ENCODE assay signal across 26 cellular contexts in the genomic region with DNA sequence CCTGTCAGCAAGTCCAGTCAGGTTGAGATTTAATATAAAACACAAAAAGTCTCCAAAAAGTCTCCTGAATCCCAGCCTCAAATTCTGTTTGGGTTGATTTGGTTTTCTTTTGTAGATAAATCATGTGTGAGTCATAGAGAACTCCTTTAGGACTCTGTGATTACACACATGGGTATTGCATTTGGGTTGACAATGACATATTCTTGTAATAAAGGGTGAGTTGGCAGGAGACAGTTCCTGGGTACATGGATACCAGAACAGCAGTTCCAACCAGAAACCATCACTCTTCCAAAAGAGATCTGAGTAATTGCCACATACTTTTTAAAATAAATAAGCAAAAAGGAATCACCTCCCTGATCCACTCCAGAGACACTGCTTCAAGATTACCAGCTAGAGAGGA. TPM values are rescaled to one million over a fixed set of nuclear protein-coding genes. Genes with fewer than 3 reads are reported as not detected.
DNase-seq lines count a peak whose midpoint lies in the region; ATAC-seq, FAIRE-seq and TF ChIP-seq lines count a peak whose summit lies in the region.
"Had no signal": no experiment of that assay in that cellular context is flagged by ENCODE, and none has a peak within 500 bp of the region (broad histone marks: within the 10 kb centered on the region; RNA-seq: fewer than 3 reads in every experiment).

No MANE protein-coding gene starts in this region.

- peaks cover 4% of the 10 kb centered on the region for H3K27me3 ChIP-seq in astrocyte (ENCODE audit: insufficient read depth, low read length)
- H3K27me3 ChIP-seq: uterus had no signal

- no peaks in the 10 kb centered on the region for H3K36me3 ChIP-seq in astrocyte (ENCODE audit: insufficient read depth, low read length)
- H3K36me3 ChIP-seq: left ventricle myocardium inferior, prostate gland, uterus had no signal

- H3K9me3 ChIP-seq in astrocyte (ENCODE audit: insufficient read depth, low read depth, low read length), result no peaks in the 10 kb centered on the region
- H3K9me3 ChIP-seq: left ventricle myocardium inferior, mucosa of descending colon, prostate gland, uterus had no signal

- no peaks in the 10 kb centered on the region for H3K79me2 ChIP-seq in astrocyte (ENCODE audit: insufficient read depth, low read length)

- H3K4me3 Mint-ChIP-seq in activated naive CD4-positive, alpha-beta T cell treated with anti-CD3 and anti-CD28 coated beads, Interleukin-2, amount 50 U/mL, for 24 hours, result no peak overlapping the region
- H3K4me3 Mint-ChIP-seq in activated naive CD4-positive, alpha-beta T cell treated with anti-CD3 and anti-CD28 coated beads for 36 hours, result no peak overlapping the region
- H3K4me3 Mint-ChIP-seq in HFFc6, result no peak overlapping the region
- H3K4me3 Mint-ChIP-seq in astrocyte (ENCODE audit: unreplicated experiment), result no peak overlapping the region
- no peak overlapping the region for H3K4me3 Mint-ChIP-seq in stimulated activated naive CD8-positive, alpha-beta T cell treated with anti-CD3 and anti-CD28 coated beads, Interleukin-15, amount 100 ng/mL, for 72 hours
- H3K4me3 Mint-ChIP-seq: effector memory CD8-positive, alpha-beta T cell had no signal

- H3K4me1 Mint-ChIP-seq in activated naive CD4-positive, alpha-beta T cell treated with anti-CD3 and anti-CD28 coated beads, Interleukin-2, amount 50 U/mL, for 24 hours, result peaks cover 15% of the 10 kb centered on the region
- H3K4me1 Mint-ChIP-seq in activated naive CD4-positive, alpha-beta T cell treated with anti-CD3 and anti-CD28 coated beads for 36 hours (ENCODE audit: low read depth), result peaks cover 42% of the 10 kb centered on the region
- H3K4me1 Mint-ChIP-seq in HFFc6 (ENCODE audit: low read depth), result no peaks in the 10 kb centered on the region
- no peaks in the 10 kb centered on the region for H3K4me1 Mint-ChIP-seq in astrocyte (ENCODE audit: low read depth, unreplicated experiment)
- peaks cover 42% of the 10 kb centered on the region for H3K4me1 Mint-ChIP-seq in stimulated activated naive CD8-positive, alpha-beta T cell treated with anti-CD3 and anti-CD28 coated beads, Interleukin-15, amount 100 ng/mL, for 72 hours

- no peaks in the 10 kb centered on the region for H3K4me1 ChIP-seq in astrocyte (ENCODE audit: insufficient read depth, low read length)
- H3K4me1 ChIP-seq: left ventricle myocardium inferior, prostate gland, uterus had no signal

- no peak overlapping the region for H3K4me3 ChIP-seq in astrocyte (ENCODE audit: insufficient read depth, low read depth, low read length)
- H3K4me3 ChIP-seq in lower leg skin (ENCODE audit: low read depth, poor library complexity, severe bottlenecking), result no peak overlapping the region
- H3K4me3 ChIP-seq: left ventricle myocardium inferior, mucosa of descending colon, prostate gland, uterus had no signal

- no peak overlapping the region for H3K4me2 ChIP-seq in astrocyte (ENCODE audit: low read length)

- TF ChIP-seq CTCF in HFFc6 (IDR thresholded peaks at IDR 0.05) (no peak), astrocyte (IDR thresholded peaks at IDR 0.05; ENCODE audit: insufficient read depth, low read depth, low read length) (no peak), lower leg skin (IDR thresholded peaks at IDR 0.05) (no peak)

- H3K36me3 Mint-ChIP-seq in activated naive CD4-positive, alpha-beta T cell treated with anti-CD3 and anti-CD28 coated beads, Interleukin-2, amount 50 U/mL, for 24 hours, result peaks cover 2% of the 10 kb centered on the region
- H3K36me3 Mint-ChIP-seq in activated naive CD4-positive, alpha-beta T cell treated with anti-CD3 and anti-CD28 coated beads for 36 hours (ENCODE audit: low read depth), result no peaks in the 10 kb centered on the region
- H3K36me3 Mint-ChIP-seq in HFFc6 (ENCODE audit: low read depth), result no peaks in the 10 kb centered on the region
- H3K36me3 Mint-ChIP-seq in astrocyte (ENCODE audit: low read depth, unreplicated experiment), result no peaks in the 10 kb centered on the region

- H3K9me3 Mint-ChIP-seq in activated naive CD4-positive, alpha-beta T cell treated with anti-CD3 and anti-CD28 coated beads, Interleukin-2, amount 50 U/mL, for 24 hours, result no peaks in the 10 kb centered on the region
- H3K9me3 Mint-ChIP-seq in activated naive CD4-positive, alpha-beta T cell treated with anti-CD3 and anti-CD28 coated beads for 36 hours, result no peaks in the 10 kb centered on the region
- H3K9me3 Mint-ChIP-seq in HFFc6 (no peaks in the 10 kb centered on the region), astrocyte (ENCODE audit: unreplicated experiment) (no peaks in the 10 kb centered on the region)
- no peaks in the 10 kb centered on the region for H3K9me3 Mint-ChIP-seq in stimulated activated naive CD8-positive, alpha-beta T cell treated with anti-CD3 and anti-CD28 coated beads, Interleukin-15, amount 100 ng/mL, for 72 hours
- H3K9me3 Mint-ChIP-seq: effector memory CD8-positive, alpha-beta T cell had no signal

- H3K9ac ChIP-seq in astrocyte (ENCODE audit: low read length), result no peak overlapping the region

- peak overlapping the region; percentile 37 for H3K27ac Mint-ChIP-seq in activated naive CD4-positive, alpha-beta T cell treated with anti-CD3 and anti-CD28 coated beads, Interleukin-2, amount 50 U/mL, for 24 hours
- no peak overlapping the region for H3K27ac Mint-ChIP-seq in activated naive CD4-positive, alpha-beta T cell treated with anti-CD3 and anti-CD28 coated beads for 36 hours
- H3K27ac Mint-ChIP-seq in HFFc6 (no peak overlapping the region), astrocyte (ENCODE audit: unreplicated experiment) (no peak overlapping the region)
- no peak overlapping the region for H3K27ac Mint-ChIP-seq in stimulated activated naive CD8-positive, alpha-beta T cell treated with anti-CD3 and anti-CD28 coated beads, Interleukin-15, amount 100 ng/mL, for 72 hours
- H3K27ac Mint-ChIP-seq: effector memory CD8-positive, alpha-beta T cell had no signal

- intact Hi-C loops in activated naive CD4-positive, alpha-beta T cell treated with anti-CD3 and anti-CD28 coated beads for 36 hours (cut with micrococcal nuclease), result loop anchor here (1.0 kb wide), 1 partner anchor 36 kb away; no protein-coding TSS in a partner anchor
- intact Hi-C loops in lower leg skin (cut with DNase I; ENCODE audit: low total_unique reads), result no loop called here

- H3K27ac ChIP-seq in astrocyte (ENCODE audit: low read depth, low read length), result no peak overlapping the region
- H3K27ac ChIP-seq: left ventricle myocardium inferior, prostate gland, uterus had no signal

- no peak overlapping the region for H2AFZ ChIP-seq in astrocyte (ENCODE audit: low read depth, low read length)

- TF ChIP-seq POLR2A in lower leg skin (IDR thresholded peaks at IDR 0.05), result no peak

- CTCF ChIA-PET in activated naive CD4-positive, alpha-beta T cell treated with anti-CD3 and anti-CD28 coated beads for 36 hours (lab: Charles Lee), result interaction anchor here (2.1 kb wide), 1 partner anchor 9 kb away, joined by 10 read pairs; a partner anchor contains a TSS

- no peaks in the 10 kb centered on the region for H3K27me3 Mint-ChIP-seq in activated naive CD4-positive, alpha-beta T cell treated with anti-CD3 and anti-CD28 coated beads, Interleukin-2, amount 50 U/mL, for 24 hours
- no peaks in the 10 kb centered on the region for H3K27me3 Mint-ChIP-seq in activated naive CD4-positive, alpha-beta T cell treated with anti-CD3 and anti-CD28 coated beads for 36 hours (ENCODE audit: low read depth)
- H3K27me3 Mint-ChIP-seq in HFFc6 (ENCODE audit: insufficient read depth) (peaks cover 9% of the 10 kb centered on the region), astrocyte (ENCODE audit: low read depth, unreplicated experiment) (peaks cover 17% of the 10 kb centered on the region)
- H3K27me3 Mint-ChIP-seq in stimulated activated naive CD8-positive, alpha-beta T cell treated with anti-CD3 and anti-CD28 coated beads, Interleukin-15, amount 100 ng/mL, for 72 hours, result no peaks in the 10 kb centered on the region

- peak; percentile 62 for ATAC-seq in stimulated activated naive CD8-positive, alpha-beta T cell treated with anti-CD3 and anti-CD28 coated beads, Interleukin-15, amount 100 ng/mL, for 72 hours
- ATAC-seq in GM21619 (IDR thresholded peaks at IDR 0.05; ENCODE audit: unreplicated experiment) (no peak), HG02852 (IDR thresholded peaks at IDR 0.05; ENCODE audit: unreplicated experiment) (no peak)
- ATAC-seq: effector memory CD8-positive, alpha-beta T cell; mucosa of descending colon; Panc1 had no signal

- no peak for FAIRE-seq in astrocyte (lab: Jason Lieb, UNC)
- FAIRE-seq: GM19239, H54, small intestine had no signal

- H4K20me1 ChIP-seq in astrocyte (ENCODE audit: insufficient read depth, low read length), result no peaks in the 10 kb centered on the region

- no peak for DNase-seq in activated naive CD4-positive, alpha-beta T cell treated with anti-CD3 and anti-CD28 coated beads for 36 hours
- DNase-seq in HFFc6 (peak; percentile 6), astrocyte (ENCODE audit: low read depth) (peak; percentile 3), lower leg skin (ENCODE audit: low spot score in 2 of 2) (no peak)
- no peak for DNase-seq in stimulated activated naive CD8-positive, alpha-beta T cell treated with anti-CD3 and anti-CD28 coated beads, Interleukin-15, amount 100 ng/mL, for 72 hours
- DNase-seq: activated CD4-positive, alpha-beta T cell treated with anti-CD3 and anti-CD28 coated beads for 1 hour; activated gamma-delta T cell; effector memory CD8-positive, alpha-beta T cell; glutamatergic neuron; left ventricle myocardium inferior; mucosa of descending colon; NCI-H1694 treated with DMSO at 0.1 percent for 48 hours; NCI-H82; small intestine; stimulated activated CD4-positive, alpha-beta T cell treated with anti-CD3 and anti-CD28 coated beads, Interleukin-4, amount 100 ng/mL, for 1 hour; T1000; uterus had no signal

RNA-seq across cellular contexts. Expression of a gene that starts 8.9 kb away (rescaled TPM):
- 1 to 10 TPM in 1 of 2 experiments, under 1 TPM in 1; 0.36 to 1.8 TPM for total RNA-seq in activated naive CD4-positive, alpha-beta T cell treated with anti-CD3 and anti-CD28 coated beads for 36 hours
- not detected for total RNA-seq in HFFc6 (2021; fragmentation: NEBNext Ultra II Directional; extraction: Animal tissue kit (Norgen Biotek cat#: 25700))
- total RNA-seq in astrocyte (0.07 and 0.09 TPM in 2 replicates), lower leg skin (under 1 TPM in 2 of 4 donors, not detected in 2; 0.06 to 0.07 TPM)
- total RNA-seq: fibroblast of lung, left ventricle myocardium inferior, subcutaneous adipose tissue had no signal

RNA-seq across cellular contexts. Expression of a gene that starts 32.9 kb away (rescaled TPM):
- total RNA-seq in activated naive CD4-positive, alpha-beta T cell treated with anti-CD3 and anti-CD28 coated beads for 36 hours, result not detected
- not detected for total RNA-seq in HFFc6 (2021; fragmentation: NEBNext Ultra II Directional; extraction: Animal tissue kit (Norgen Biotek cat#: 25700))
- total RNA-seq in astrocyte (0.09 and 0.14 TPM in 2 replicates), lower leg skin (1 to 10 TPM in 1 of 4 donors, under 1 TPM in 3; 0.49 to 1.6 (median 0.67) TPM)
- total RNA-seq: fibroblast of lung had no signal

Comparison
In these comparisons a context has a peak if more than half of its experiments do, and no peak if none do; other contexts are left out.
1. DNase-seq: peak in HFFc6 (single experiment) and astrocyte (single experiment); none in activated naive CD4-positive, alpha-beta T cell treated with anti-CD3 and anti-CD28 coated beads for 36 hours (single experiment), stimulated activated naive CD8-positive, alpha-beta T cell treated with anti-CD3 and anti-CD28 coated beads, Interleukin-15, amount 100 ng/mL, for 72 hours (0 of 2) and lower leg skin (0 of 2).